ENCODE assay signal across 24 cellular contexts in the genomic region with DNA sequence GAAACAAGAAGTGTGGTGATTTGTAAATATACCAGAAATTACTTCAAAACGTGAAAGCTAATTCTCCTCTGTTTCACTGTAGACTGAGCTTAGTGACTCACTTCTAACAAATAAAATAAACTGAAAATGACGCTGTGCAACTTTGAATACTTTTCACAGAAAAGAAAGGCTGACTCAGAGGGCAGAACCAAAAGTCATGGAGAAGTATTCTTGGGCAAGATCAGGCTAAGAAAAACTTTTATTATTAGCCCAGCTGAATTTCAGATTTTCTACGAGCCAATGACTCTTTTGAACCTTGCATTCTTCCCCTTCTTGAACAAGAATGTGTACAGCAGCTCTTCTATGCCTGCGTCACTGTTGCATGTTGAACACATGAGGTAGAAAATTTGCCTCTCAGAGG.
DNase-seq lines count a peak whose midpoint lies in the region; ATAC-seq and TF ChIP-seq lines count a peak whose summit lies in the region.
"Had no signal": no experiment of that assay in that cellular context is flagged by ENCODE, and none has a peak within 500 bp of the region (broad histone marks: within the 10 kb centered on the region; RNA-seq: fewer than 3 reads in every experiment).

No MANE protein-coding gene starts in this region.

- ATAC-seq in HG03442 (IDR thresholded peaks at IDR 0.05; ENCODE audit: unreplicated experiment) (no peak), HG02870 (IDR thresholded peaks at IDR 0.05; ENCODE audit: unreplicated experiment) (no peak)
- ATAC-seq: activated CD8-positive, alpha-beta T cell treated with anti-CD3 and anti-CD28 coated beads, Interleukin-2, amount 10 ng/mL, durations not matched to agents 7 days and 5 days; gastrocnemius medialis; left lobe of liver had no signal

- H3K9me3 ChIP-seq in breast epithelium: no peaks in the 10 kb centered on the region
- H3K9me3 ChIP-seq: gastrocnemius medialis, right atrium auricular region, tibial nerve had no signal

- H3K4me3 Mint-ChIP-seq in MCF 10A (ENCODE audit: unreplicated experiment): peak overlapping the region; percentile 40
- H3K4me3 Mint-ChIP-seq: activated CD8-positive, alpha-beta T cell treated with anti-CD3 and anti-CD28 coated beads, Interleukin-2, amount 10 ng/mL, durations not matched to agents 7 days and 5 days; activated naive CD8-positive, alpha-beta T cell; neural progenitor cell had no signal

- intact Hi-C loops in MCF 10A (cut with micrococcal nuclease) (no loop called here), breast epithelium (cut with DNase I; ENCODE audit: low total_unique reads) (no loop called here)

- no peak overlapping the region for H3K4me3 ChIP-seq in breast epithelium
- H3K4me3 ChIP-seq in cardiac fibroblast (replicated peaks in 1 of 2; ENCODE audit: low read depth in 2 of 2, low read length in 2 of 2): no peak overlapping the region
- H3K4me3 ChIP-seq: gastrocnemius medialis, neural progenitor cell, PC-9, right atrium auricular region, tibial nerve had no signal

- no TSS peak for BruUV-seq in MCF 10A (replicated peaks; lab: Mats Ljungman, UMichigan)

- peak overlapping the region; percentile 81 for H3K27ac Mint-ChIP-seq in MCF 10A (ENCODE audit: low read depth, unreplicated experiment)
- H3K27ac Mint-ChIP-seq: activated CD8-positive, alpha-beta T cell treated with anti-CD3 and anti-CD28 coated beads, Interleukin-2, amount 10 ng/mL, durations not matched to agents 7 days and 5 days; activated naive CD8-positive, alpha-beta T cell; neural progenitor cell had no signal

- no peaks in the 10 kb centered on the region for H3K27me3 ChIP-seq in breast epithelium
- H3K27me3 ChIP-seq: gastrocnemius medialis, neural progenitor cell, right atrium auricular region, tibial nerve had no signal

- DNase-seq in MCF 10A (ENCODE audit: unreplicated experiment) (peak; percentile 68), breast epithelium (ENCODE audit: low spot score in 2 of 2) (no peak), cardiac fibroblast (ENCODE audit: low read depth in 2 of 2) (peak; percentile 44 to 90), hepatic stellate cell (ENCODE audit: low spot score) (peak; percentile 34), NK-92 (lab: John Stamatoyannopoulos, UW; ENCODE audit: unreplicated experiment) (no peak)
- no peak for DNase-seq in activated T-cell treated with anti-CD3 and anti-CD28 coated beads, Interleukin-2, amount 50 U/mL, for 1 hour
- DNase-seq: 8988T; activated CD8-positive, alpha-beta T cell treated with anti-CD3 and anti-CD28 coated beads, Interleukin-2, amount 10 ng/mL, durations not matched to agents 7 days and 5 days; activated T-cell treated with anti-CD3 and anti-CD28 coated beads, Interleukin-2, amount 50 U/mL, for 48 hours; central memory CD4-positive, alpha-beta T cell; effector memory CD4-positive, alpha-beta T cell; gastrocnemius medialis; NCI-H1105 treated with DMSO at 0.1 percent for 48 hours; NCI-H69; PC-9; stimulated activated naive CD4-positive, alpha-beta T cell treated with Interleukin-2 at 50 U/mL for 16 hours had no signal

- no peaks in the 10 kb centered on the region for H3K36me3 Mint-ChIP-seq in MCF 10A (ENCODE audit: insufficient read depth, unreplicated experiment)
- H3K36me3 Mint-ChIP-seq: activated naive CD8-positive, alpha-beta T cell had no signal

- CTCF ChIA-PET in MCF 10A (lab: Yijun Ruan, JAX): interaction anchor here (0.7 kb wide), 2 partner anchors 36 to 259 kb away, joined by 3 read pairs; no protein-coding TSS in a partner anchor

- H3K36me3 ChIP-seq in breast epithelium: no peaks in the 10 kb centered on the region
- H3K36me3 ChIP-seq: gastrocnemius medialis, neural progenitor cell, right atrium auricular region, tibial nerve had no signal

- no peaks in the 10 kb centered on the region for H3K27me3 Mint-ChIP-seq in MCF 10A (ENCODE audit: insufficient read depth, unreplicated experiment)
- H3K27me3 Mint-ChIP-seq: activated naive CD8-positive, alpha-beta T cell had no signal

- TF ChIP-seq POLR2A in breast epithelium (IDR thresholded peaks at IDR 0.05): no peak

- H3K27ac ChIP-seq in breast epithelium: no peak overlapping the region
- H3K27ac ChIP-seq: gastrocnemius medialis, KMS-11, neural progenitor cell, PC-9, right atrium auricular region, tibial nerve had no signal

- POLR2A ChIA-PET in MCF 10A (lab: Yijun Ruan, JAX): no interaction called here

- H3K4me1 ChIP-seq in breast epithelium: no peaks in the 10 kb centered on the region
- H3K4me1 ChIP-seq: gastrocnemius medialis, neural progenitor cell, right atrium auricular region, tibial nerve had no signal

- H3K4me1 Mint-ChIP-seq in MCF 10A (ENCODE audit: insufficient read depth, unreplicated experiment): peaks cover 23% of the 10 kb centered on the region

- no peaks in the 10 kb centered on the region for H3K9me3 Mint-ChIP-seq in MCF 10A (ENCODE audit: unreplicated experiment)

- TF ChIP-seq CTCF in MCF 10A (IDR thresholded peaks at IDR 0.05; ENCODE audit: unreplicated experiment) (no peak), breast epithelium (IDR thresholded peaks at IDR 0.05) (no peak), cardiac fibroblast (IDR thresholded peaks at IDR 0.05; ENCODE audit: low read depth, low read length) (no peak)

Comparison
In these comparisons a context has a peak if more than half of its experiments do, and no peak if none do; other contexts are left out.
1. DNase-seq: peak in MCF 10A (single experiment), cardiac fibroblast (2 of 2) and hepatic stellate cell (single experiment); none in breast epithelium (0 of 2), NK-92 (single experiment) and activated T-cell treated with anti-CD3 and anti-CD28 coated beads, Interleukin-2, amount 50 U/mL, for 1 hour (single experiment).